In the genomic region with DNA sequence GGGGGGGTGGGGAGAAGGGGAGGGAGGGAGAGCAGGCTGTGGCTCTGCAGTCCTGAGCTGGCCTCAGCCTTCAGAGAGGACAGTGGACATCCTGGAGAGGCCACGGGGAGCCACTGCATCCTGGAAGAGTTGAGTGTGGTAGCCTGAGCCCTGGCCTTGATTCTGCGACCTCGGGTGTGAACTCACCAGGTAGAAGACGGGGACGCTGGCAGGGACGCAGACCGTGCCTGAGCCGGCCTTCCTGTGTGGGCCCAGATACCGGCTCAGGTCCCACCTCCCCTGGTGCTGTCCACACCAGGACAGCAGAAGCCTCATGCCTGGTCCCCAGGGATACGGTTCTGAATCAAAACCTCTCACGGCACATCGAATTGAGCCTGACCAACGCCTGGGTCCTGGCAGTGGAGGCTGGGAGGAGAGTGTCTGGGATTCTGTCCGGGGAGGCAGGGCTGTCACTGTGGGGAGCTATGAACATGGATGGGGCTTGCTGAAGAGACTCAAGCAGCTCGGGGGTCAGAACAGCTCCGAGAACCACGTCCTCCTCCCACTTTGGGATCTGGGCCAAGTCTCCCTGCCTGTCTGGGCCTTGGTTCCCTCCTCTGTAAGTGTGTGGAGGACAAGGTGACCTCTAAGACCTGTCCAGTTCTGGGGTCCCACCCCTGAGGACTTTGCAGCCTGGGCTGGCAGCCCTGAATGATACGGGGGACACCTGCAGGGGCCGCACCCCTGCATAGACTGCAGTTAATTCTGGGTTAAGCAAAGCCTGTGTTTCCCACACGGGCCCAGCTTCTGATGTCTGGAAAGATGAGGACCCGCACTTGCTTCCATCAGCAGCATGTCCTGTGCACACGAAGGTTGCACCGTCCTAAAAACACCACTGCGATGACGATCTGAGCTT, we compare ENCODE assay signal across 21 cellular contexts.
"Had no signal": no experiment of that assay in that cellular context is flagged by ENCODE, and none has a peak within 500 bp of the region (broad histone marks: within the 10 kb centered on the region; RNA-seq: fewer than 3 reads in every experiment).

No MANE protein-coding gene starts in this region.

- H3K4me3 Mint-ChIP-seq: activated T-cell treated with anti-CD3 and anti-CD28 coated beads, Interleukin-2, amount 50 U/mL, for 24 hours; activated T-helper 17 cell treated with anti-CD3 and anti-CD28 coated beads, Interleukin-2, amount 50 U/mL, for 72 hours; brain; effector memory CD8-positive, alpha-beta T cell; type B pancreatic cell had no signal

- H3K9ac ChIP-seq: SK-N-SH had no signal

- H3K9me3 Mint-ChIP-seq: activated naive CD4-positive, alpha-beta T cell treated with anti-CD3 and anti-CD28 coated beads, Interleukin-2, amount 50 U/mL, for 72 hours; neural crest cell had no signal

- H3K27ac Mint-ChIP-seq: activated naive CD4-positive, alpha-beta T cell treated with anti-CD3 and anti-CD28 coated beads, Interleukin-2, amount 50 U/mL, for 72 hours; activated T-cell treated with anti-CD3 and anti-CD28 coated beads, Interleukin-2, amount 50 U/mL, for 24 hours; activated T-helper 17 cell treated with anti-CD3 and anti-CD28 coated beads, Interleukin-2, amount 50 U/mL, for 72 hours; brain; type B pancreatic cell had no signal

- H3K27ac ChIP-seq: dorsolateral prefrontal cortex, esophagus muscularis mucosa, gastrocnemius medialis, thoracic aorta had no signal

- H3K27me3 ChIP-seq: dorsolateral prefrontal cortex, gastrocnemius medialis had no signal

- H3K36me3 ChIP-seq: esophagus muscularis mucosa, gastrocnemius medialis, thoracic aorta had no signal

- H3K27me3 Mint-ChIP-seq: activated T-cell treated with anti-CD3 and anti-CD28 coated beads, Interleukin-2, amount 50 U/mL, for 24 hours; activated T-helper 17 cell treated with anti-CD3 and anti-CD28 coated beads, Interleukin-2, amount 50 U/mL, for 72 hours; type B pancreatic cell had no signal

- H3K36me3 Mint-ChIP-seq: type B pancreatic cell had no signal

- H3K4me1 ChIP-seq: esophagus muscularis mucosa had no signal

- ATAC-seq: activated naive CD4-positive, alpha-beta T cell treated with anti-CD3 and anti-CD28 coated beads, Interleukin-2, amount 50 U/mL, for 72 hours; activated T-helper 17 cell treated with anti-CD3 and anti-CD28 coated beads, Interleukin-2, amount 50 U/mL, for 72 hours; effector memory CD8-positive, alpha-beta T cell; gastrocnemius medialis; mucosa of descending colon had no signal

- DNase-seq: activated CD4-positive, alpha-beta T cell treated with anti-CD3 and anti-CD28 coated beads for 1 hour; activated CD4-positive, alpha-beta T cell treated with anti-CD3 and anti-CD28 coated beads, Interleukin-2, amount 50 U/mL, for 1 hour; activated T-cell treated with anti-CD3 and anti-CD28 coated beads, Interleukin-2, amount 50 U/mL, for 24 hours; caudate nucleus; effector memory CD8-positive, alpha-beta T cell; gastrocnemius medialis; mesendoderm; SK-N-SH; stimulated activated CD4-positive, alpha-beta T cell treated with anti-CD3 and anti-CD28 coated beads, Interleukin-4, amount 100 ng/mL, for 1 hour; stimulated activated naive CD4-positive, alpha-beta T cell; T-helper 2 cell had no signal

- H3K9me3 ChIP-seq: gastrocnemius medialis, SK-N-SH, thoracic aorta had no signal

- H3K4me3 ChIP-seq: dorsolateral prefrontal cortex, esophagus muscularis mucosa, gastrocnemius medialis, mucosa of descending colon, thoracic aorta had no signal

- H3K4me2 ChIP-seq: SK-N-SH had no signal

- FAIRE-seq: TTC549 had no signal
